ENCODE assay signal across 2 cellular contexts in the genomic region with DNA sequence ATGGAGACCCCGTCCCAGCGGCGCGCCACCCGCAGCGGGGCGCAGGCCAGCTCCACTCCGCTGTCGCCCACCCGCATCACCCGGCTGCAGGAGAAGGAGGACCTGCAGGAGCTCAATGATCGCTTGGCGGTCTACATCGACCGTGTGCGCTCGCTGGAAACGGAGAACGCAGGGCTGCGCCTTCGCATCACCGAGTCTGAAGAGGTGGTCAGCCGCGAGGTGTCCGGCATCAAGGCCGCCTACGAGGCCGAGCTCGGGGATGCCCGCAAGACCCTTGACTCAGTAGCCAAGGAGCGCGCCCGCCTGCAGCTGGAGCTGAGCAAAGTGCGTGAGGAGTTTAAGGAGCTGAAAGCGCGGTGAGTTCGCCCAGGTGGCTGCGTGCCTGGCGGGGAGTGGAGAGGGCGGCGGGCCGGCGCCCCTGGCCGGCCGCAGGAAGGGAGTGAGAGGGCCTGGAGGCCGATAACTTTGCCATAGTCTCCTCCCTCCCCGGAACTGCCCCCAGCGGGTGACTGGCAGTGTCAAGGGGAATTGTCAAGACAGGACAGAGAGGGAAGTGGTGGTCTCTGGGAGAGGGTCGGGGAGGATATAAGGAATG.
TF ChIP-seq lines count a peak whose summit lies in the region.

No MANE protein-coding gene starts in this region.

TF ChIP-seq in WTC11, 78 proteins besides CTCF, POLR2A, EP300 and RAD21 (continued from another document and continues in another):
- TF ChIP-seq SP1 (CRISPR knock-in tag; conservative IDR thresholded peaks at IDR 0.05) (peak; percentile 54), NR3C1 (CRISPR knock-in tag; conservative IDR thresholded peaks at IDR 0.05; ENCODE audit: low read depth) (no peak), FOXJ3 (CRISPR knock-in tag; IDR thresholded peaks at IDR 0.05; ENCODE audit: borderline replicate concordance) (no peak), SMAD3 (CRISPR knock-in tag; IDR thresholded peaks at IDR 0.05; ENCODE audit: borderline replicate concordance) (no peak), ZNF671 (CRISPR knock-in tag; IDR thresholded peaks at IDR 0.05) (no peak), MYBL2 (CRISPR knock-in tag; IDR thresholded peaks at IDR 0.05) (peak; percentile 57; the same call in 1 of the 2 replicates), KAT7 (CRISPR knock-in tag; IDR thresholded peaks at IDR 0.05; ENCODE audit: borderline replicate concordance) (peak; percentile 42; the same call in 1 of the 2 replicates), NFYB (CRISPR knock-in tag; conservative IDR thresholded peaks at IDR 0.05; ENCODE audit: low read depth) (no peak), ZNF317 (CRISPR knock-in tag; IDR thresholded peaks at IDR 0.05; ENCODE audit: borderline replicate concordance, low read depth) (no peak), RELA (CRISPR knock-in tag; IDR thresholded peaks at IDR 0.05; ENCODE audit: borderline replicate concordance) (no peak; the same call in 1 of the 2 replicates), ZNF232 (CRISPR knock-in tag; IDR thresholded peaks at IDR 0.05) (no peak), FOXP1 (CRISPR knock-in tag; IDR thresholded peaks at IDR 0.05; ENCODE audit: borderline replicate concordance) (peak; percentile 15; the same call in 1 of the 2 replicates), NFE2L1 (CRISPR knock-in tag; IDR thresholded peaks at IDR 0.05) (no peak), SMAD4 (CRISPR knock-in tag; IDR thresholded peaks at IDR 0.05) (no peak)
- TF ChIP-seq, protein P1, sequence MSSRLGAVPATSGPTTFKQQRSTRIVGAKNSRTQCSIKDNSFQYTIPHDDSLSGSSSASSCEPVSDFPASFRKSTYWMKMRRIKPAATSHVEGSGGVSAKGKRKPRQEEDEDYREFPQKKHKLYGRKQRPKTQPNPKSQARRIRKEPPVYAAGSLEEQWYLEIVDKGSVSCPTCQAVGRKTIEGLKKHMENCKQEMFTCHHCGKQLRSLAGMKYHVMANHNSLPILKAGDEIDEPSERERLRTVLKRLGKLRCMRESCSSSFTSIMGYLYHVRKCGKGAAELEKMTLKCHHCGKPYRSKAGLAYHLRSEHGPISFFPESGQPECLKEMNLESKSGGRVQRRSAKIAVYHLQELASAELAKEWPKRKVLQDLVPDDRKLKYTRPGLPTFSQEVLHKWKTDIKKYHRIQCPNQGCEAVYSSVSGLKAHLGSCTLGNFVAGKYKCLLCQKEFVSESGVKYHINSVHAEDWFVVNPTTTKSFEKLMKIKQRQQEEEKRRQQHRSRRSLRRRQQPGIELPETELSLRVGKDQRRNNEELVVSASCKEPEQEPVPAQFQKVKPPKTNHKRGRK (CRISPR knock-in tag; IDR thresholded peaks at IDR 0.05; ENCODE audit: borderline replicate concordance), result no peak
- TF ChIP-seq, protein P2, sequence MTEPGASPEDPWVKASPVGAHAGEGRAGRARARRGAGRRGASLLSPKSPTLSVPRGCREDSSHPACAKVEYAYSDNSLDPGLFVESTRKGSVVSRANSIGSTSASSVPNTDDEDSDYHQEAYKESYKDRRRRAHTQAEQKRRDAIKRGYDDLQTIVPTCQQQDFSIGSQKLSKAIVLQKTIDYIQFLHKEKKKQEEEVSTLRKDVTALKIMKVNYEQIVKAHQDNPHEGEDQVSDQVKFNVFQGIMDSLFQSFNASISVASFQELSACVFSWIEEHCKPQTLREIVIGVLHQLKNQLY (CRISPR knock-in tag; IDR thresholded peaks at IDR 0.05), result no peak
- TF ChIP-seq, protein P3, sequence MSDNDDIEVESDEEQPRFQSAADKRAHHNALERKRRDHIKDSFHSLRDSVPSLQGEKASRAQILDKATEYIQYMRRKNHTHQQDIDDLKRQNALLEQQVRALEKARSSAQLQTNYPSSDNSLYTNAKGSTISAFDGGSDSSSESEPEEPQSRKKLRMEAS (CRISPR knock-in tag; IDR thresholded peaks at IDR 0.05), result peak; percentile 73; the same call in 1 of the 2 replicates
- TF ChIP-seq, protein P4, sequence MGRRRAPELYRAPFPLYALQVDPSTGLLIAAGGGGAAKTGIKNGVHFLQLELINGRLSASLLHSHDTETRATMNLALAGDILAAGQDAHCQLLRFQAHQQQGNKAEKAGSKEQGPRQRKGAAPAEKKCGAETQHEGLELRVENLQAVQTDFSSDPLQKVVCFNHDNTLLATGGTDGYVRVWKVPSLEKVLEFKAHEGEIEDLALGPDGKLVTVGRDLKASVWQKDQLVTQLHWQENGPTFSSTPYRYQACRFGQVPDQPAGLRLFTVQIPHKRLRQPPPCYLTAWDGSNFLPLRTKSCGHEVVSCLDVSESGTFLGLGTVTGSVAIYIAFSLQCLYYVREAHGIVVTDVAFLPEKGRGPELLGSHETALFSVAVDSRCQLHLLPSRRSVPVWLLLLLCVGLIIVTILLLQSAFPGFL (CRISPR knock-in tag; IDR thresholded peaks at IDR 0.05; ENCODE audit: borderline replicate concordance), result no peak
- TF ChIP-seq, protein P5, sequence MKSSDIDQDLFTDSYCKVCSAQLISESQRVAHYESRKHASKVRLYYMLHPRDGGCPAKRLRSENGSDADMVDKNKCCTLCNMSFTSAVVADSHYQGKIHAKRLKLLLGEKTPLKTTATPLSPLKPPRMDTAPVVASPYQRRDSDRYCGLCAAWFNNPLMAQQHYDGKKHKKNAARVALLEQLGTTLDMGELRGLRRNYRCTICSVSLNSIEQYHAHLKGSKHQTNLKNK (CRISPR knock-in tag; IDR thresholded peaks at IDR 0.05), result no peak
- TF ChIP-seq, protein P6, sequence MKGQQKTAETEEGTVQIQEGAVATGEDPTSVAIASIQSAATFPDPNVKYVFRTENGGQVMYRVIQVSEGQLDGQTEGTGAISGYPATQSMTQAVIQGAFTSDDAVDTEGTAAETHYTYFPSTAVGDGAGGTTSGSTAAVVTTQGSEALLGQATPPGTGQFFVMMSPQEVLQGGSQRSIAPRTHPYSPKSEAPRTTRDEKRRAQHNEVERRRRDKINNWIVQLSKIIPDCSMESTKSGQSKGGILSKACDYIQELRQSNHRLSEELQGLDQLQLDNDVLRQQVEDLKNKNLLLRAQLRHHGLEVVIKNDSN (CRISPR knock-in tag; IDR thresholded peaks at IDR 0.05), result no peak
- TF ChIP-seq, protein P7, sequence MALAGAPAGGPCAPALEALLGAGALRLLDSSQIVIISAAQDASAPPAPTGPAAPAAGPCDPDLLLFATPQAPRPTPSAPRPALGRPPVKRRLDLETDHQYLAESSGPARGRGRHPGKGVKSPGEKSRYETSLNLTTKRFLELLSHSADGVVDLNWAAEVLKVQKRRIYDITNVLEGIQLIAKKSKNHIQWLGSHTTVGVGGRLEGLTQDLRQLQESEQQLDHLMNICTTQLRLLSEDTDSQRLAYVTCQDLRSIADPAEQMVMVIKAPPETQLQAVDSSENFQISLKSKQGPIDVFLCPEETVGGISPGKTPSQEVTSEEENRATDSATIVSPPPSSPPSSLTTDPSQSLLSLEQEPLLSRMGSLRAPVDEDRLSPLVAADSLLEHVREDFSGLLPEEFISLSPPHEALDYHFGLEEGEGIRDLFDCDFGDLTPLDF (CRISPR knock-in tag; IDR thresholded peaks at IDR 0.05), result no peak

TF ChIP-seq in neural cell, 6 proteins besides CTCF, POLR2A, EP300 and RAD21 (continued from another document):
- no peak for TF ChIP-seq POLR2AphosphoS5 (IDR thresholded peaks at IDR 0.05)
TF ChIP-seq in neural cell: peak in this region for 0.
